1 cellular context compared by ENCODE assay signal in genomic region chr1:39919545-39919944, GRCh38.
TF ChIP-seq lines count a peak whose summit lies in the region.

No MANE protein-coding gene starts in this region.

TF ChIP-seq in K562, 482 proteins besides CTCF, POLR2A, EP300 and RAD21 (continued from another document):
- TF ChIP-seq TEAD4 (IDR thresholded peaks at IDR 0.05; ENCODE audit: low read length) (0 out of 2 replicates have a peak, but pooled peaks have one; percentile 21), TEAD4 (CRISPR knock-in tag; IDR thresholded peaks at IDR 0.05; ENCODE audit: borderline replicate concordance) (no peak), JUND (IDR thresholded peaks at IDR 0.05; ENCODE audit: borderline replicate concordance, low read depth, low read length) (0 out of 2 replicates have a peak, but pooled peaks have one; percentile 10), JUND (tag; IDR thresholded peaks at IDR 0.05; ENCODE audit: borderline replicate concordance, low read depth, low read length) (peak; percentile 16; the same call in 1 of the 3 replicates), ZNF124 (CRISPR knock-in tag; IDR thresholded peaks at IDR 0.05) (no peak), KLF16 (IDR thresholded peaks at IDR 0.05) (peak; percentile 64; the same call in 1 of the 2 replicates), SLC30A9 (CRISPR knock-in tag; IDR thresholded peaks at IDR 0.05) (no peak), RCOR1 (IDR thresholded peaks at IDR 0.05; ENCODE audit: borderline replicate concordance in 1 of 2, low read depth in 2 of 2, low read length in 2 of 2) (peak in 1 of 2 experiments; percentile 90; a peak in 2 of 4 replicates), CTBP1 (IDR thresholded peaks at IDR 0.05; ENCODE audit: borderline replicate concordance) (peak; percentile 86), RNF2 (IDR thresholded peaks at IDR 0.05) (peak; percentile 47; the same call in 1 of the 2 replicates), ZNF143 (CRISPR knock-in tag; IDR thresholded peaks at IDR 0.05) (no peak), ZEB2 (IDR thresholded peaks at IDR 0.05) (peak; percentile 81), DEAF1 (CRISPR knock-in tag; IDR thresholded peaks at IDR 0.05) (peak; percentile 84), CC2D1A (IDR thresholded peaks at IDR 0.05) (peak; percentile 61; the same call in 1 of the 2 replicates), HDAC2 (IDR thresholded peaks at IDR 0.05) (no peak), ZNF274 (IDR thresholded peaks at IDR 0.05; ENCODE audit: borderline replicate concordance, low read depth, low read length) (no peak), MYNN (IDR thresholded peaks at IDR 0.05) (0 out of 2 replicates have a peak, but pooled peaks have one; percentile 47), MYNN (CRISPR knock-in tag; IDR thresholded peaks at IDR 0.05) (no peak), TCF3 (CRISPR knock-in tag; IDR thresholded peaks at IDR 0.05) (peak; percentile 26; the same call in 1 of the 2 replicates), ATF7 (IDR thresholded peaks at IDR 0.05) (0 out of 2 replicates have a peak, but pooled peaks have one; percentile 16), CBFA2T3 (IDR thresholded peaks at IDR 0.05) (no peak), ZNF384 (IDR thresholded peaks at IDR 0.05; ENCODE audit: low read depth, low read length) (0 out of 2 replicates have a peak, but pooled peaks have one; percentile 36), SMC3 (conservative IDR thresholded peaks at IDR 0.05; ENCODE audit: insufficient read depth, low read depth, low read length) (peak; percentile 86), NR1H2 (CRISPR knock-in tag; IDR thresholded peaks at IDR 0.05) (0 out of 2 replicates have a peak, but pooled peaks have one; percentile 71), ARNT (IDR thresholded peaks at IDR 0.05) (peak in 1 of 2 experiments; percentile 40; a peak in 1 of 4 replicates), VEZF1 (CRISPR knock-in tag; IDR thresholded peaks at IDR 0.05) (peak; percentile 57), MAZ (CRISPR knock-in tag; conservative IDR thresholded peaks at IDR 0.05 in 1 of 2, IDR thresholded peaks at IDR 0.05 in 1 of 2) (peak in 1 of 2 experiments; percentile 68; a peak in 3 of 4 replicates), NRF1 (conservative IDR thresholded peaks at IDR 0.05 in 1 of 2, IDR thresholded peaks at IDR 0.05 in 1 of 2) (peak; percentile 25 to 30; a peak in 2 of 4 replicates), EGR1 (conservative IDR thresholded peaks at IDR 0.05) (peak; percentile 74), TAF7 (tag; IDR thresholded peaks at IDR 0.05) (no peak), RB1 (IDR thresholded peaks at IDR 0.05; ENCODE audit: low read depth) (peak; percentile 73)
- TF ChIP-seq, protein P1, sequence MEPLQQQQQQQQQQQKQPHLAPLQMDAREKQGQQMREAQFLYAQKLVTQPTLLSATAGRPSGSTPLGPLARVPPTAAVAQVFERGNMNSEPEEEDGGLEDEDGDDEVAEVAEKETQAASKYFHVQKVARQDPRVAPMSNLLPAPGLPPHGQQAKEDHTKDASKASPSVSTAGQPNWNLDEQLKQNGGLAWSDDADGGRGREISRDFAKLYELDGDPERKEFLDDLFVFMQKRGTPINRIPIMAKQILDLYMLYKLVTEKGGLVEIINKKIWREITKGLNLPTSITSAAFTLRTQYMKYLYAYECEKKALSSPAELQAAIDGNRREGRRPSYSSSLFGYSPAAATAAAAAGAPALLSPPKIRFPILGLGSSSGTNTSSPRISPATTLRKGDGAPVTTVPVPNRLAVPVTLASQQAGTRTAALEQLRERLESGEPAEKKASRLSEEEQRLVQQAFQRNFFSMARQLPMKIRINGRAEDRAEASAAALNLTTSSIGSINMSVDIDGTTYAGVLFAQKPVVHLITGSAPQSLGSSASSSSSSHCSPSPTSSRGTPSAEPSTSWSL (CRISPR knock-in tag; IDR thresholded peaks at IDR 0.05; ENCODE audit: borderline replicate concordance) = no peak
- TF ChIP-seq, protein P2, sequence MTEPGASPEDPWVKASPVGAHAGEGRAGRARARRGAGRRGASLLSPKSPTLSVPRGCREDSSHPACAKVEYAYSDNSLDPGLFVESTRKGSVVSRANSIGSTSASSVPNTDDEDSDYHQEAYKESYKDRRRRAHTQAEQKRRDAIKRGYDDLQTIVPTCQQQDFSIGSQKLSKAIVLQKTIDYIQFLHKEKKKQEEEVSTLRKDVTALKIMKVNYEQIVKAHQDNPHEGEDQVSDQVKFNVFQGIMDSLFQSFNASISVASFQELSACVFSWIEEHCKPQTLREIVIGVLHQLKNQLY (CRISPR knock-in tag; conservative IDR thresholded peaks at IDR 0.05) = no peak
